Comparison of ENCODE assay signal across 8 cellular contexts in the genomic region with DNA sequence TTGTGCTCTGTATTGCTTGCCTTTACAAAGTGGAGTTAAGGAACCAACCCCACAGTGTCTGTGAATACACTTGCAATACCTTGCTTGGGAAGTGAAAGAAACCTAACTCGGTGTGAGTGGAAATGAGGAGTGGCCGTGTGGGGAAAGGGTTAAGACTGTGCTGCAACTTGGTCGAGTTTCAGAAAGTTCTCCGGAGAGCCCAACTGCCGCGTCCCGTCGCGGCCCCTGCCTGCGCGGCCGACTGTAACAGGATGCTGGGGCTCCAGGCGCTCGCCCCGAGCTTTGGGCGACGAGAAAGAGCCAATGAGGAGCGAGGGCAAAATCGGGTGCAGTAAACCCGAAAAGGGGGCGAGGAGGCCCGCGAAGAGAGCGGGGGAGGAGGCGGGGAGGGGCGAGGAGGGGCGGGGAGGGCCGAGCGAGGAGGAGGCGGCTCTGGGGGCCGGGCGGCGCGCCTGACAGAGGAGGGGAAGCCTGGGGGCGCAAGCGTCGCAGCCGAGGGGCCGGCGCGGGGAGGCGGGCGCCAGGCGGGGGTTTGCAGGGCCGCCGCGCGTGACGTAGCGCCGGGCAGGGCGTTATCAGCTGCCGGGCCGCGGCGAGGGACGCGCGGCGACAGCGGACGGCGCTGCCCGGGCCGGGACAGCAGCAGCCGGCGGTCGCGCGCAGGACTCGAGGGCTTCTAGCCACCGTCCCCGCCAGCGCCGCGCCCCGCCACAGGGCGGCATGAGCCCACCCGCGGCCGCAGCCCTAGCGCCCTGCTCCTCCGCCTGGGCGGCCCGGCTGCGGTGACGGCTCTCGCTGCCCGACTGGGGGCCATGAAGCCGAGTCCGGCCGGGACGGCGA. TPM values are rescaled to one million over a fixed set of nuclear protein-coding genes. Genes with fewer than 3 reads are reported as not detected.
DNase-seq lines count a peak whose midpoint lies in the region; ATAC-seq and TF ChIP-seq lines count a peak whose summit lies in the region.

A gene with protein sequence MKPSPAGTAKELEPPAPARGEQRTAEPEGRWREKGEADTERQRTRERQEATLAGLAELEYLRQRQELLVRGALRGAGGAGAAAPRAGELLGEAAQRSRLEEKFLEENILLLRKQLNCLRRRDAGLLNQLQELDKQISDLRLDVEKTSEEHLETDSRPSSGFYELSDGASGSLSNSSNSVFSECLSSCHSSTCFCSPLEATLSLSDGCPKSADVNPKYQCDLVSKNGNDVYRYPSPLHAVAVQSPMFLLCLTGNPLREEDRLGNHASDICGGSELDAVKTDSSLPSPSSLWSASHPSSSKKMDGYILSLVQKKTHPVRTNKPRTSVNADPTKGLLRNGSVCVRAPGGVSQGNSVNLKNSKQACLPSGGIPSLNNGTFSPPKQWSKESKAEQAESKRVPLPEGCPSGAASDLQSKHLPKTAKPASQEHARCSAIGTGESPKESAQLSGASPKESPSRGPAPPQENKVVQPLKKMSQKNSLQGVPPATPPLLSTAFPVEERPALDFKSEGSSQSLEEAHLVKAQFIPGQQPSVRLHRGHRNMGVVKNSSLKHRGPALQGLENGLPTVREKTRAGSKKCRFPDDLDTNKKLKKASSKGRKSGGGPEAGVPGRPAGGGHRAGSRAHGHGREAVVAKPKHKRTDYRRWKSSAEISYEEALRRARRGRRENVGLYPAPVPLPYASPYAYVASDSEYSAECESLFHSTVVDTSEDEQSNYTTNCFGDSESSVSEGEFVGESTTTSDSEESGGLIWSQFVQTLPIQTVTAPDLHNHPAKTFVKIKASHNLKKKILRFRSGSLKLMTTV (plus strand): TSS at position 572 of the 840 bp plus-strand sequence. CDS start 241 bp downstream, at position 813.

- H3K9me3 ChIP-seq in adipocyte (ENCODE audit: control insufficient read depth, low read length) = no peaks in the 10 kb centered on the region
- H3K9me3 ChIP-seq in heart left ventricle = no peaks in the 10 kb centered on the region
- no peaks in the 10 kb centered on the region for H3K9me3 ChIP-seq in parathyroid adenoma (ENCODE audit: control insufficient read depth, low read length)

- H3K4me1 ChIP-seq in ACC112 (ENCODE audit: control insufficient read depth, insufficient read depth, low read length, unreplicated experiment) (peaks cover 20% of the 10 kb centered on the region), adipocyte (ENCODE audit: control insufficient read depth, insufficient read depth, low read length) (peaks cover 23% of the 10 kb centered on the region), heart left ventricle (peaks cover 0 to 36% (median 25%) of the 10 kb centered on the region in 12 donors), parathyroid adenoma (peaks cover 12% of the 10 kb centered on the region)

- peak within 1 kb of the TSS; percentile 86 for H3K4me2 ChIP-seq in parathyroid adenoma (ENCODE audit: low read length)

- H3K36me3 ChIP-seq in ACC112 (ENCODE audit: insufficient read depth, low read length) (no peaks in the 10 kb centered on the region), adipocyte (ENCODE audit: control insufficient read depth, insufficient read depth, low read length, severe bottlenecking) (no peaks in the 10 kb centered on the region), heart left ventricle (peaks cover 0 to 21% (median 3%) of the 10 kb centered on the region in 9 donors), parathyroid adenoma (ENCODE audit: control insufficient read depth, insufficient read depth, low read length) (no peaks in the 10 kb centered on the region)

- intact Hi-C loops in heart left ventricle (cut with DNase I) = loop anchor here (2.0 to 10.0 kb wide), 7 partner anchors 133 to 417 kb away; no protein-coding TSS in a partner anchor

- H2AFZ ChIP-seq in ACC112 (ENCODE audit: low read length, unreplicated experiment) = peak within 1 kb of the TSS; percentile 71
- peak within 1 kb of the TSS; percentile 86 for H2AFZ ChIP-seq in parathyroid adenoma

- H3K4me3 ChIP-seq in ACC112 (ENCODE audit: low read depth, low read length) (peak within 1 kb of the TSS; percentile 81), adipocyte (ENCODE audit: low read length) (peak within 1 kb of the TSS; percentile 82), heart left ventricle (peak within 1 kb of the TSS; percentile 46 to 90 (median 77)), parathyroid adenoma (ENCODE audit: low read depth, low read length) (peak within 1 kb of the TSS; percentile 67)

- no peaks in the 10 kb centered on the region for H3K79me2 ChIP-seq in ACC112 (ENCODE audit: control insufficient read depth, insufficient read depth, low read length, unreplicated experiment)
- no peaks in the 10 kb centered on the region for H3K79me2 ChIP-seq in parathyroid adenoma

- ATAC-seq in GM18520 (IDR thresholded peaks at IDR 0.05; ENCODE audit: unreplicated experiment) (peak; percentile 40), HG02970 (IDR thresholded peaks at IDR 0.05; ENCODE audit: low FRiP score, unreplicated experiment) (peak; percentile 49), heart left ventricle (peak; percentile 12 to 84 (median 75))

- H3K9ac ChIP-seq in adipocyte (ENCODE audit: low read length) (peak within 1 kb of the TSS; percentile 79), parathyroid adenoma (peak within 1 kb of the TSS; percentile 11)

- H3K27ac ChIP-seq in ACC112 (ENCODE audit: low read depth, low read length) (peak within 1 kb of the TSS; percentile 43), heart left ventricle (peak within 1 kb of the TSS; percentile 10 to 92 (median 82)), parathyroid adenoma (peak within 1 kb of the TSS; percentile 58)

- WGBS in heart left ventricle, 4 donors = 0% methylated on average over 56 to 94 of the region's 94 CpGs

- peaks cover 4% of the 10 kb centered on the region; the same call in 1 of the 2 replicates for H3K27me3 ChIP-seq in ACC112 (ENCODE audit: insufficient read depth, low read length)
- peaks cover 4% of the 10 kb centered on the region for H3K27me3 ChIP-seq in adipocyte (replicated peaks; ENCODE audit: control insufficient read depth, insufficient read depth, low read length)
- H3K27me3 ChIP-seq in heart left ventricle = peaks cover 0 to 24% (median 0%) of the 10 kb centered on the region in 9 donors
- H3K27me3 ChIP-seq in parathyroid adenoma (ENCODE audit: control insufficient read depth, insufficient read depth, low read length) = no peaks in the 10 kb centered on the region

- peak in 3 of 12 donors; percentile 4 to 6 (median 4) for TF ChIP-seq CTCF in heart left ventricle (IDR thresholded peaks at IDR 0.05)
- no peak for TF ChIP-seq CTCF in parathyroid adenoma (IDR thresholded peaks at IDR 0.05)

- TF ChIP-seq POLR2A in heart left ventricle (IDR thresholded peaks at IDR 0.05) = no peak

- DNase-seq in RPMI7951 (ENCODE audit: low read depth) (peak; percentile 84), adipocyte (ENCODE audit: low read depth) (peak; percentile 95), heart left ventricle (peak; percentile 72 to 84 (median 80)), DMS153 treated with DMSO at 0.1 percent for 48 hours (lab: John Stamatoyannopoulos, UW; ENCODE audit: unreplicated experiment) (no peak)

RNA-seq across cellular contexts. Expression of the gene that starts here (rescaled TPM):
- 22.2 and 23.1 TPM in 2 replicates for total RNA-seq in RPMI7951 (2014; rRNA removed; shearing (Covaris generic))
- total RNA-seq in heart left ventricle = 1 to 10 TPM; 1.3 to 7.2 (median 3.1) TPM
- 1 to 10 TPM in 1 of 2 donors, under 1 TPM in 1; 0.57 to 1.7 TPM for polyA plus RNA-seq in heart left ventricle
